ENCODE assay signal across 8 cellular contexts in genomic region chr10:12129222-12130111, GRCh38. TPM values are rescaled to one million over a fixed set of nuclear protein-coding genes. Genes with fewer than 3 reads are reported as not detected.
DNase-seq lines count a peak whose midpoint lies in the region; ATAC-seq, FAIRE-seq and TF ChIP-seq lines count a peak whose summit lies in the region.

SEC61A2 (plus strand) TSS chr10:12129677; CDS start chr10:12129788, 111 bp downstream.

- H3K27ac ChIP-seq in HUES64 (ENCODE audit: low read depth, low read length) (peak within 1 kb of the TSS; percentile 74), OCI-LY3 (ENCODE audit: low read length) (peak within 1 kb of the TSS; percentile 77), epithelial cell of prostate (peak within 1 kb of the TSS; percentile 76), mucosa of rectum (ENCODE audit: low read depth in 2 of 2, low read length in 2 of 2) (peak within 1 kb of the TSS; percentile 97 to 99)

- H4K20me1 ChIP-seq in OCI-LY3 (ENCODE audit: insufficient read depth, low read length), result peaks cover 8% of the 10 kb centered on the region; the same call in 1 of the 2 replicates

- WGBS in HUES64, result under 1% methylated on average over 108 of the region's 108 CpGs

- peak within 1 kb of the TSS; percentile 83 for H3K4me2 ChIP-seq in OCI-LY3 (ENCODE audit: low read length)

- H3K27me3 ChIP-seq in HUES64 (ENCODE audit: insufficient read depth, low read length), result no peaks in the 10 kb centered on the region
- H3K27me3 ChIP-seq in OCI-LY3 (ENCODE audit: low read depth, low read length), result no peaks in the 10 kb centered on the region
- no peaks in the 10 kb centered on the region for H3K27me3 ChIP-seq in mucosa of rectum (ENCODE audit: control insufficient read depth in 2 of 2, insufficient read depth in 2 of 2, low read length in 2 of 2)

- H3K4me3 ChIP-seq in HUES64 (ENCODE audit: low read length) (peak within 1 kb of the TSS; percentile 88), OCI-LY3 (ENCODE audit: low read length) (peak within 1 kb of the TSS; percentile 83), mucosa of rectum (ENCODE audit: low read length in 2 of 2) (peak within 1 kb of the TSS; percentile 85 to 94)

- peak; percentile 85 for ATAC-seq in GM21447 (IDR thresholded peaks at IDR 0.05; ENCODE audit: unreplicated experiment)

- peak; percentile 98 for DNase-seq in D721Med (ENCODE audit: insufficient read length, low spot score)
- DNase-seq in activated T-cell treated with anti-CD3 and anti-CD28 coated beads for 24 hours (ENCODE audit: low read depth), result peak; percentile 97
- DNase-seq in epithelial cell of prostate (ENCODE audit: low read depth, low spot score), result peak; percentile 31
- peak; percentile 91 to 92 for DNase-seq in stimulated activated CD8-positive, alpha-beta memory T cell treated with anti-CD3 and anti-CD28 coated beads, Interleukin-4, amount 100 ng/mL, for 4 hours (ENCODE audit: low read depth in 2 of 2, low spot score in 1 of 2)

- peak within 1 kb of the TSS; percentile 85 for H3K9ac ChIP-seq in HUES64 (ENCODE audit: low read depth, low read length)
- H3K9ac ChIP-seq in OCI-LY3 (ENCODE audit: low read length), result peak within 1 kb of the TSS; percentile 84
- H3K9ac ChIP-seq in mucosa of rectum (ENCODE audit: low read depth in 1 of 2, low read length in 2 of 2), result peak within 1 kb of the TSS; percentile 90 to 95

- peaks cover 27% of the 10 kb centered on the region for H3K79me2 ChIP-seq in OCI-LY3 (ENCODE audit: low read length)

- H3K4me1 ChIP-seq in HUES64 (ENCODE audit: insufficient read depth, low read length) (no peaks in the 10 kb centered on the region), OCI-LY3 (ENCODE audit: low read length) (peaks cover 8% of the 10 kb centered on the region), mucosa of rectum (ENCODE audit: control insufficient read depth in 2 of 2, insufficient read depth in 2 of 2, low read length in 2 of 2) (peaks cover 0 to 7% of the 10 kb centered on the region in 2 donors)

- no peak for TF ChIP-seq CTCF in D721Med (IDR thresholded peaks at IDR 0.05; ENCODE audit: insufficient read depth, missing control alignments)
- no peak for TF ChIP-seq CTCF in OCI-LY3 (IDR thresholded peaks at IDR 0.05; ENCODE audit: low read depth, low read length)

- H3K36me3 ChIP-seq in HUES64 (ENCODE audit: insufficient read depth, low read length) (peaks cover 12% of the 10 kb centered on the region), OCI-LY3 (replicated peaks; ENCODE audit: low read depth, low read length) (peaks cover 14% of the 10 kb centered on the region), mucosa of rectum (ENCODE audit: control insufficient read depth in 2 of 2, insufficient read depth in 2 of 2, low read length in 2 of 2) (peaks cover 0 to 4% of the 10 kb centered on the region in 2 donors)

- H2AFZ ChIP-seq in OCI-LY3 (ENCODE audit: low read depth, low read length), result no peak within 1 kb of the TSS; the same call in 1 of the 2 replicates

- FAIRE-seq in D721Med (lab: Jason Lieb, UNC), result no peak

- H3K9me3 ChIP-seq in HUES64 (ENCODE audit: insufficient read depth, low read depth, low read length) (no peaks in the 10 kb centered on the region), OCI-LY3 (ENCODE audit: insufficient read depth, low read length) (no peaks in the 10 kb centered on the region), mucosa of rectum (ENCODE audit: control insufficient read depth in 2 of 2, low read length in 2 of 2) (no peaks in the 10 kb centered on the region)

RNA-seq across cellular contexts. Expression of gene SEC61A2, which starts in this region (rescaled TPM):
- 15.6 TPM for polyA plus RNA-seq in HUES64 (2013, experiment 1 of 2)
- 15.3 TPM for polyA plus RNA-seq in HUES64 (2013, experiment 2 of 2)

Comparison
In these comparisons a context has a peak if more than half of its experiments do, and no peak if none do; other contexts are left out.
1. Peak in every context shown above with its lines: DNase-seq, ATAC-seq, H3K4me3 ChIP-seq and H3K27ac ChIP-seq.
2. DNase-seq: peak in every context shown above with its lines; median percentile 98 in D721Med; 97 in activated T-cell treated with anti-CD3 and anti-CD28 coated beads for 24 hours; 92 in stimulated activated CD8-positive, alpha-beta memory T cell treated with anti-CD3 and anti-CD28 coated beads, Interleukin-4, amount 100 ng/mL, for 4 hours; 31 in epithelial cell of prostate.